Comparison of ENCODE assay signal across 7 cellular contexts in the genomic region with DNA sequence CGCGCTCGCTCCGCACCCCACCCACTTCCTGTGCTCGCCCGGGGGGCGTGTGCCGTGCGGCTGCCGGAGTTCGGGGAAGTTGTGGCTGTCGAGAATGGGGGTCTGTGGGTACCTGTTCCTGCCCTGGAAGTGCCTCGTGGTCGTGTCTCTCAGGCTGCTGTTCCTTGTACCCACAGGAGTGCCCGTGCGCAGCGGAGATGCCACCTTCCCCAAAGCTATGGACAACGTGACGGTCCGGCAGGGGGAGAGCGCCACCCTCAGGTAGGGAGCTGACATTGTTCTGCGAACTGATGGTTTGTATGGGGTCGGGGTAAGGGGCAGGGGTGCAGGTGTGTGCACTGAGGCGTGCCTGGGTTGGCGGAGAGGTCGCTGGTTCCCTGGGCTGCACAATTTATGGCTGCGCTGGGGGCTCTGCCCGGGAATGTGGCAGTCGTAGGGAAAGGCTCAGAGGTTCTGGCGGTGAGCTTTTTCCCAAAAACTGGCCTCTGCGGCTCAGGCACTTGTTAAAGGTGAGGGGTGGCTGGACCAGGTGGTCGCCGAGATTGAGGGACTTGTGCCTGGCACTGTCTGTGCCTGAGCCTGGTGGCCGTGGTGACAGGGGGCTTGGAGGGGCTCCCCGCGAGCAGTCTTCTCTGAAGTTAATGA.
A peak's percentile ranks its signal among the peaks of the same experiment; 100 is the strongest.
DNase-seq lines count a peak whose midpoint lies in the region; ATAC-seq and TF ChIP-seq lines count a peak whose summit lies in the region.
"Not testable (repeated sequence)": the region's sequence is repeated elsewhere in the genome, so short reads cannot be mapped to it uniquely, and the experiment has no call there.

No MANE protein-coding gene starts in this region.

- DNase-seq in NOMO-1 treated with DMSO at 0.1 percent for 48 hours (lab: John Stamatoyannopoulos, UW; ENCODE audit: unreplicated experiment) (peak; percentile 1), foreskin fibroblast (peak in 1 of 2 donors; percentile 44), kidney tubule cell (ENCODE audit: low spot score) (peak; percentile 19)
- not testable (repeated sequence) for DNase-seq in cardiac fibroblast (ENCODE audit: low read depth in 2 of 2); retinal pigment epithelial cell (ENCODE audit: low read depth)

- TF ChIP-seq CTCF in GM12873 (IDR thresholded peaks at IDR 0.05; ENCODE audit: insufficient read depth, low read depth, low read length, missing control alignments): peak; percentile 31
- TF ChIP-seq CTCF in cardiac fibroblast (IDR thresholded peaks at IDR 0.05; ENCODE audit: low read depth, low read length): peak; percentile 38
- TF ChIP-seq CTCF in foreskin fibroblast (IDR thresholded peaks at IDR 0.05; ENCODE audit: low read depth, low read length): peak; percentile 36
- TF ChIP-seq CTCF in retinal pigment epithelial cell (conservative IDR thresholded peaks at IDR 0.05; ENCODE audit: low read depth, low read length): peak; percentile 45

- peak; percentile 57 for ATAC-seq in HG03521 (IDR thresholded peaks at IDR 0.05; ENCODE audit: unreplicated experiment)

- peak overlapping the region; percentile 66 to 86 for H3K4me3 ChIP-seq in cardiac fibroblast (replicated peaks in 1 of 2; ENCODE audit: low read depth in 2 of 2, low read length in 2 of 2)
- peak overlapping the region; percentile 82 to 84 for H3K4me3 ChIP-seq in foreskin fibroblast (ENCODE audit: low read depth in 1 of 2, low read length in 2 of 2)
- peak overlapping the region; percentile 74 for H3K4me3 ChIP-seq in retinal pigment epithelial cell (ENCODE audit: low read length)
